Comparison of ENCODE assay signal across 14 cellular contexts in the genomic region with DNA sequence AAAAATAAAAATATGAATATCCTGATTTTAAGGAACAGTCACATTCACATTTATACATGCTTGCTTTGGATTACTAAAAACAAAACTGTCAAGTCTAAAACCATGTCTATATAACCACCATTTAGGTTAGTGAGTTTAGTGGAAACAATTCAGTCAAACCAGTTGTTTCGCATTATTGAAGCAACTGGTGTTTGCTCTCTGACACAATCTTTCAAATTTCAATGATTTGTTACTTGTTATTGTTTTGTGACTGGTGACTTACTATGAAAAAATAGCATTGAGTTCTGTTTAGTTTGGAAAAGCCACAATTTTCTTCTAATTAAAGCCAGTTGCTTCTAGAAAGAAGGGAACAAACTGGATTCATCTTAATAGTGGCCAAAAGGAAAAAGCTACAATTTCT. TPM values are rescaled to one million over a fixed set of nuclear protein-coding genes. Genes with fewer than 3 reads are reported as not detected.
"Had no signal": no experiment of that assay in that cellular context is flagged by ENCODE, and none has a peak within 500 bp of the region (broad histone marks: within the 10 kb centered on the region; RNA-seq: fewer than 3 reads in every experiment).

No MANE protein-coding gene starts in this region.

- H3K27ac ChIP-seq: sigmoid colon, thoracic aorta had no signal

- H3K9me3 ChIP-seq: sigmoid colon, thoracic aorta had no signal

- H3K4me1 Mint-ChIP-seq: activated T-helper 17 cell treated with anti-CD3 and anti-CD28 coated beads, Interleukin-2, amount 50 U/mL, for 72 hours had no signal

- H3K27ac Mint-ChIP-seq: activated naive CD4-positive, alpha-beta T cell treated with anti-CD3 and anti-CD28 coated beads for 36 hours; activated T-helper 17 cell treated with anti-CD3 and anti-CD28 coated beads, Interleukin-2, amount 50 U/mL, for 72 hours had no signal

- H3K4me3 Mint-ChIP-seq: activated naive CD4-positive, alpha-beta T cell treated with anti-CD3 and anti-CD28 coated beads for 36 hours; activated T-helper 17 cell treated with anti-CD3 and anti-CD28 coated beads, Interleukin-2, amount 50 U/mL, for 72 hours; neural crest cell had no signal

- H3K36me3 ChIP-seq: sigmoid colon, thoracic aorta had no signal

- DNase-seq: activated CD4-positive, alpha-beta T cell treated with anti-CD3 and anti-CD28 coated beads, Interleukin-2, amount 50 U/mL, for 1 hour; activated CD4-positive, CD25-positive, alpha-beta regulatory T cell; activated naive CD4-positive, alpha-beta T cell treated with anti-CD3 and anti-CD28 coated beads for 36 hours; activated T-cell treated with anti-CD3 and anti-CD28 coated beads for 4 hours; glutamatergic neuron; mesendoderm; sigmoid colon; stimulated activated CD4-positive, alpha-beta T cell treated with anti-CD3 and anti-CD28 coated beads, Interleukin-12 subunit alpha, Interleukin-12 subunit beta, amount 100 ng/mL, for 4 hours; stimulated activated CD4-positive, alpha-beta T cell treated with anti-CD3 and anti-CD28 coated beads, Interleukin-2, amount 100 ng/mL, for 48 hours; stimulated activated naive CD4-positive, alpha-beta T cell treated with Interleukin-2 at 50 U/mL for 16 hours had no signal

- H3K9me3 Mint-ChIP-seq: activated naive CD4-positive, alpha-beta T cell treated with anti-CD3 and anti-CD28 coated beads for 36 hours; activated T-helper 17 cell treated with anti-CD3 and anti-CD28 coated beads, Interleukin-2, amount 50 U/mL, for 72 hours; neural crest cell had no signal

- ATAC-seq: activated T-helper 17 cell treated with anti-CD3 and anti-CD28 coated beads, Interleukin-2, amount 50 U/mL, for 72 hours had no signal

- H3K4me3 ChIP-seq: sigmoid colon, thoracic aorta had no signal

- H3K27me3 ChIP-seq: sigmoid colon had no signal

RNA-seq across cellular contexts. Expression of a gene that starts 30.5 kb away (rescaled TPM):
- total RNA-seq: activated CD8-positive, alpha-beta memory T cell treated with anti-CD3 and anti-CD28 coated beads for 36 hours; activated naive CD4-positive, alpha-beta T cell treated with anti-CD3 and anti-CD28 coated beads for 36 hours; activated T-helper 17 cell treated with anti-CD3 and anti-CD28 coated beads, Interleukin-2, amount 50 U/mL, for 72 hours had no signal
